In genomic region chr16:67326472-67327309, GRCh38 we compare ENCODE assay signal across 1 cellular context.
TF ChIP-seq lines count a peak whose summit lies in the region.

Gene KCTD19, minus strand, starts transcription at chr16:67326741. Its CDS starts 34 bp downstream, at chr16:67326707.
Gene LRRC36, plus strand, starts transcription at chr16:67326815. Its CDS starts 48 bp downstream, at chr16:67326863.

TF ChIP-seq in HepG2, 621 proteins besides CTCF, POLR2A, EP300 and RAD21 (continued from another document and continues in another):
- TF ChIP-seq ZNF430 (CRISPR knock-in tag; IDR thresholded peaks at IDR 0.05) (0 out of 2 replicates have a peak, but pooled peaks have one; percentile 38), ZBTB43 (CRISPR knock-in tag; conservative IDR thresholded peaks at IDR 0.05) (peak; percentile 61; the same call in 1 of the 2 replicates), SMAD9 (CRISPR knock-in tag; IDR thresholded peaks at IDR 0.05) (no peak), ZNF367 (CRISPR knock-in tag; IDR thresholded peaks at IDR 0.05; ENCODE audit: borderline replicate concordance) (0 out of 2 replicates have a peak, but pooled peaks have one; percentile 37), ZNF7 (CRISPR knock-in tag; IDR thresholded peaks at IDR 0.05) (no peak), KLF6 (CRISPR knock-in tag; IDR thresholded peaks at IDR 0.05) (no peak), HCFC1 (IDR thresholded peaks at IDR 0.05; ENCODE audit: low read depth, low read length) (no peak), DR1 (CRISPR knock-in tag; IDR thresholded peaks at IDR 0.05) (peak; percentile 30; the same call in 1 of the 2 replicates), MIXL1 (CRISPR knock-in tag; IDR thresholded peaks at IDR 0.05) (no peak), JUN (CRISPR knock-in tag; IDR thresholded peaks at IDR 0.05) (no peak), ZNF780A (CRISPR knock-in tag; IDR thresholded peaks at IDR 0.05) (no peak), ZNF20 (CRISPR knock-in tag; IDR thresholded peaks at IDR 0.05) (no peak), ZSCAN12 (CRISPR knock-in tag; IDR thresholded peaks at IDR 0.05) (no peak), ZNF782 (CRISPR knock-in tag; IDR thresholded peaks at IDR 0.05; ENCODE audit: borderline replicate concordance) (no peak), FOXP1 (IDR thresholded peaks at IDR 0.05) (no peak), FOXP1 (CRISPR knock-in tag; IDR thresholded peaks at IDR 0.05) (no peak), GFI1 (CRISPR knock-in tag; IDR thresholded peaks at IDR 0.05; ENCODE audit: borderline replicate concordance) (no peak), ETV5 (CRISPR knock-in tag; IDR thresholded peaks at IDR 0.05; ENCODE audit: borderline replicate concordance) (no peak), ZFAT (CRISPR knock-in tag; conservative IDR thresholded peaks at IDR 0.05) (no peak), ZNF547 (CRISPR knock-in tag; IDR thresholded peaks at IDR 0.05) (no peak), CBX2 (IDR thresholded peaks at IDR 0.05; ENCODE audit: low read depth, low read length) (no peak), CBX2 (CRISPR knock-in tag; IDR thresholded peaks at IDR 0.05; ENCODE audit: low read depth) (no peak), ATF1 (CRISPR knock-in tag; IDR thresholded peaks at IDR 0.05) (no peak)
- TF ChIP-seq, protein P1, sequence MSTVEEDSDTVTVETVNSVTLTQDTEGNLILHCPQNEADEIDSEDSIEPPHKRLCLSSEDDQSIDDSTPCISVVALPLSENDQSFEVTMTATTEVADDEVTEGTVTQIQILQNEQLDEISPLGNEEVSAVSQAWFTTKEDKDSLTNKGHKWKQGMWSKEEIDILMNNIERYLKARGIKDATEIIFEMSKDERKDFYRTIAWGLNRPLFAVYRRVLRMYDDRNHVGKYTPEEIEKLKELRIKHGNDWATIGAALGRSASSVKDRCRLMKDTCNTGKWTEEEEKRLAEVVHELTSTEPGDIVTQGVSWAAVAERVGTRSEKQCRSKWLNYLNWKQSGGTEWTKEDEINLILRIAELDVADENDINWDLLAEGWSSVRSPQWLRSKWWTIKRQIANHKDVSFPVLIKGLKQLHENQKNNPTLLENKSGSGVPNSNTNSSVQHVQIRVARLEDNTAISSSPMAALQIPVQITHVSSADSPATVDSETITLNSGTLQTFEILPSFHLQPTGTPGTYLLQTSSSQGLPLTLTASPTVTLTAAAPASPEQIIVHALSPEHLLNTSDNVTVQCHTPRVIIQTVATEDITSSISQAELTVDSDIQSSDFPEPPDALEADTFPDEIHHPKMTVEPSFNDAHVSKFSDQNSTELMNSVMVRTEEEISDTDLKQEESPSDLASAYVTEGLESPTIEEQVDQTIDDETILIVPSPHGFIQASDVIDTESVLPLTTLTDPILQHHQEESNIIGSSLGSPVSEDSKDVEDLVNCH (CRISPR knock-in tag; IDR thresholded peaks at IDR 0.05) = no peak
- TF ChIP-seq, protein P2, sequence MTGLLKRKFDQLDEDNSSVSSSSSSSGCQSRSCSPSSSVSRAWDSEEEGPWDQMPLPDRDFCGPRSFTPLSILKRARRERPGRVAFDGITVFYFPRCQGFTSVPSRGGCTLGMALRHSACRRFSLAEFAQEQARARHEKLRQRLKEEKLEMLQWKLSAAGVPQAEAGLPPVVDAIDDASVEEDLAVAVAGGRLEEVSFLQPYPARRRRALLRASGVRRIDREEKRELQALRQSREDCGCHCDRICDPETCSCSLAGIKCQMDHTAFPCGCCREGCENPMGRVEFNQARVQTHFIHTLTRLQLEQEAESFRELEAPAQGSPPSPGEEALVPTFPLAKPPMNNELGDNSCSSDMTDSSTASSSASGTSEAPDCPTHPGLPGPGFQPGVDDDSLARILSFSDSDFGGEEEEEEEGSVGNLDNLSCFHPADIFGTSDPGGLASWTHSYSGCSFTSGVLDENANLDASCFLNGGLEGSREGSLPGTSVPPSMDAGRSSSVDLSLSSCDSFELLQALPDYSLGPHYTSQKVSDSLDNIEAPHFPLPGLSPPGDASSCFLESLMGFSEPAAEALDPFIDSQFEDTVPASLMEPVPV (CRISPR knock-in tag; IDR thresholded peaks at IDR 0.05) = no peak
- TF ChIP-seq, protein P3, sequence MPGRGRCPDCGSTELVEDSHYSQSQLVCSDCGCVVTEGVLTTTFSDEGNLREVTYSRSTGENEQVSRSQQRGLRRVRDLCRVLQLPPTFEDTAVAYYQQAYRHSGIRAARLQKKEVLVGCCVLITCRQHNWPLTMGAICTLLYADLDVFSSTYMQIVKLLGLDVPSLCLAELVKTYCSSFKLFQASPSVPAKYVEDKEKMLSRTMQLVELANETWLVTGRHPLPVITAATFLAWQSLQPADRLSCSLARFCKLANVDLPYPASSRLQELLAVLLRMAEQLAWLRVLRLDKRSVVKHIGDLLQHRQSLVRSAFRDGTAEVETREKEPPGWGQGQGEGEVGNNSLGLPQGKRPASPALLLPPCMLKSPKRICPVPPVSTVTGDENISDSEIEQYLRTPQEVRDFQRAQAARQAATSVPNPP (CRISPR knock-in tag; IDR thresholded peaks at IDR 0.05) = peak; percentile 49; the same call in 1 of the 2 replicates
- TF ChIP-seq, protein P4, sequence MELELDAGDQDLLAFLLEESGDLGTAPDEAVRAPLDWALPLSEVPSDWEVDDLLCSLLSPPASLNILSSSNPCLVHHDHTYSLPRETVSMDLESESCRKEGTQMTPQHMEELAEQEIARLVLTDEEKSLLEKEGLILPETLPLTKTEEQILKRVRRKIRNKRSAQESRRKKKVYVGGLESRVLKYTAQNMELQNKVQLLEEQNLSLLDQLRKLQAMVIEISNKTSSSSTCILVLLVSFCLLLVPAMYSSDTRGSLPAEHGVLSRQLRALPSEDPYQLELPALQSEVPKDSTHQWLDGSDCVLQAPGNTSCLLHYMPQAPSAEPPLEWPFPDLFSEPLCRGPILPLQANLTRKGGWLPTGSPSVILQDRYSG (CRISPR knock-in tag; IDR thresholded peaks at IDR 0.05) = no peak
- TF ChIP-seq, protein P5, sequence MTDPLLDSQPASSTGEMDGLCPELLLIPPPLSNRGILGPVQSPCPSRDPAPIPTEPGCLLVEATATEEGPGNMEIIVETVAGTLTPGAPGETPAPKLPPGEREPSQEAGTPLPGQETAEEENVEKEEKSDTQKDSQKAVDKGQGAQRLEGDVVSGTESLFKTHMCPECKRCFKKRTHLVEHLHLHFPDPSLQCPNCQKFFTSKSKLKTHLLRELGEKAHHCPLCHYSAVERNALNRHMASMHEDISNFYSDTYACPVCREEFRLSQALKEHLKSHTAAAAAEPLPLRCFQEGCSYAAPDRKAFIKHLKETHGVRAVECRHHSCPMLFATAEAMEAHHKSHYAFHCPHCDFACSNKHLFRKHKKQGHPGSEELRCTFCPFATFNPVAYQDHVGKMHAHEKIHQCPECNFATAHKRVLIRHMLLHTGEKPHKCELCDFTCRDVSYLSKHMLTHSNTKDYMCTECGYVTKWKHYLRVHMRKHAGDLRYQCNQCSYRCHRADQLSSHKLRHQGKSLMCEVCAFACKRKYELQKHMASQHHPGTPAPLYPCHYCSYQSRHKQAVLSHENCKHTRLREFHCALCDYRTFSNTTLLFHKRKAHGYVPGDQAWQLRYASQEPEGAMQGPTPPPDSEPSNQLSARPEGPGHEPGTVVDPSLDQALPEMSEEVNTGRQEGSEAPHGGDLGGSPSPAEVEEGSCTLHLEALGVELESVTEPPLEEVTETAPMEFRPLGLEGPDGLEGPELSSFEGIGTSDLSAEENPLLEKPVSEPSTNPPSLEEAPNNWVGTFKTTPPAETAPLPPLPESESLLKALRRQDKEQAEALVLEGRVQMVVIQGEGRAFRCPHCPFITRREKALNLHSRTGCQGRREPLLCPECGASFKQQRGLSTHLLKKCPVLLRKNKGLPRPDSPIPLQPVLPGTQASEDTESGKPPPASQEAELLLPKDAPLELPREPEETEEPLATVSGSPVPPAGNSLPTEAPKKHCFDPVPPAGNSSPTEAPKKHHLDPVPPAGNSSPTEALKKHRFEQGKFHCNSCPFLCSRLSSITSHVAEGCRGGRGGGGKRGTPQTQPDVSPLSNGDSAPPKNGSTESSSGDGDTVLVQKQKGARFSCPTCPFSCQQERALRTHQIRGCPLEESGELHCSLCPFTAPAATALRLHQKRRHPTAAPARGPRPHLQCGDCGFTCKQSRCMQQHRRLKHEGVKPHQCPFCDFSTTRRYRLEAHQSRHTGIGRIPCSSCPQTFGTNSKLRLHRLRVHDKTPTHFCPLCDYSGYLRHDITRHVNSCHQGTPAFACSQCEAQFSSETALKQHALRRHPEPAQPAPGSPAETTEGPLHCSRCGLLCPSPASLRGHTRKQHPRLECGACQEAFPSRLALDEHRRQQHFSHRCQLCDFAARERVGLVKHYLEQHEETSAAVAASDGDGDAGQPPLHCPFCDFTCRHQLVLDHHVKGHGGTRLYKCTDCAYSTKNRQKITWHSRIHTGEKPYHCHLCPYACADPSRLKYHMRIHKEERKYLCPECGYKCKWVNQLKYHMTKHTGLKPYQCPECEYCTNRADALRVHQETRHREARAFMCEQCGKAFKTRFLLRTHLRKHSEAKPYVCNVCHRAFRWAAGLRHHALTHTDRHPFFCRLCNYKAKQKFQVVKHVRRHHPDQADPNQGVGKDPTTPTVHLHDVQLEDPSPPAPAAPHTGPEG (CRISPR knock-in tag; IDR thresholded peaks at IDR 0.05) = no peak
- TF ChIP-seq, protein P6, sequence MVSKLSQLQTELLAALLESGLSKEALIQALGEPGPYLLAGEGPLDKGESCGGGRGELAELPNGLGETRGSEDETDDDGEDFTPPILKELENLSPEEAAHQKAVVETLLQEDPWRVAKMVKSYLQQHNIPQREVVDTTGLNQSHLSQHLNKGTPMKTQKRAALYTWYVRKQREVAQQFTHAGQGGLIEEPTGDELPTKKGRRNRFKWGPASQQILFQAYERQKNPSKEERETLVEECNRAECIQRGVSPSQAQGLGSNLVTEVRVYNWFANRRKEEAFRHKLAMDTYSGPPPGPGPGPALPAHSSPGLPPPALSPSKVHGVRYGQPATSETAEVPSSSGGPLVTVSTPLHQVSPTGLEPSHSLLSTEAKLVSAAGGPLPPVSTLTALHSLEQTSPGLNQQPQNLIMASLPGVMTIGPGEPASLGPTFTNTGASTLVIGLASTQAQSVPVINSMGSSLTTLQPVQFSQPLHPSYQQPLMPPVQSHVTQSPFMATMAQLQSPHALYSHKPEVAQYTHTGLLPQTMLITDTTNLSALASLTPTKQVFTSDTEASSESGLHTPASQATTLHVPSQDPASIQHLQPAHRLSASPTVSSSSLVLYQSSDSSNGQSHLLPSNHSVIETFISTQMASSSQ (IDR thresholded peaks at IDR 0.05; ENCODE audit: low read depth) = no peak
- TF ChIP-seq, protein P6 (CRISPR knock-in tag; IDR thresholded peaks at IDR 0.05; ENCODE audit: borderline replicate concordance) = 0 out of 2 replicates have a peak, but pooled peaks have one; percentile 28
- TF ChIP-seq, protein P7, sequence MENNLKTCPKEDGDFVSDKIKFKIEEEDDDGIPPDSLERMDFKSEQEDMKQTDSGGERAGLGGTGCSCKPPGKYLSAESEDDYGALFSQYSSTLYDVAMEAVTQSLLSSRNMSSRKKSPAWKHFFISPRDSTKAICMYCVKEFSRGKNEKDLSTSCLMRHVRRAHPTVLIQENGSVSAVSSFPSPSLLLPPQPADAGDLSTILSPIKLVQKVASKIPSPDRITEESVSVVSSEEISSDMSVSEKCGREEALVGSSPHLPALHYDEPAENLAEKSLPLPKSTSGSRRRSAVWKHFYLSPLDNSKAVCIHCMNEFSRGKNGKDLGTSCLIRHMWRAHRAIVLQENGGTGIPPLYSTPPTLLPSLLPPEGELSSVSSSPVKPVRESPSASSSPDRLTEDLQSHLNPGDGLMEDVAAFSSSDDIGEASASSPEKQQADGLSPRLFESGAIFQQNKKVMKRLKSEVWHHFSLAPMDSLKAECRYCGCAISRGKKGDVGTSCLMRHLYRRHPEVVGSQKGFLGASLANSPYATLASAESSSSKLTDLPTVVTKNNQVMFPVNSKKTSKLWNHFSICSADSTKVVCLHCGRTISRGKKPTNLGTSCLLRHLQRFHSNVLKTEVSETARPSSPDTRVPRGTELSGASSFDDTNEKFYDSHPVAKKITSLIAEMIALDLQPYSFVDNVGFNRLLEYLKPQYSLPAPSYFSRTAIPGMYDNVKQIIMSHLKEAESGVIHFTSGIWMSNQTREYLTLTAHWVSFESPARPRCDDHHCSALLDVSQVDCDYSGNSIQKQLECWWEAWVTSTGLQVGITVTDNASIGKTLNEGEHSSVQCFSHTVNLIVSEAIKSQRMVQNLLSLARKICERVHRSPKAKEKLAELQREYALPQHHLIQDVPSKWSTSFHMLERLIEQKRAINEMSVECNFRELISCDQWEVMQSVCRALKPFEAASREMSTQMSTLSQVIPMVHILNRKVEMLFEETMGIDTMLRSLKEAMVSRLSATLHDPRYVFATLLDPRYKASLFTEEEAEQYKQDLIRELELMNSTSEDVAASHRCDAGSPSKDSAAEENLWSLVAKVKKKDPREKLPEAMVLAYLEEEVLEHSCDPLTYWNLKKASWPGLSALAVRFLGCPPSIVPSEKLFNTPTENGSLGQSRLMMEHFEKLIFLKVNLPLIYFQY (CRISPR knock-in tag; IDR thresholded peaks at IDR 0.05; ENCODE audit: borderline replicate concordance) = no peak
- TF ChIP-seq, protein P8, sequence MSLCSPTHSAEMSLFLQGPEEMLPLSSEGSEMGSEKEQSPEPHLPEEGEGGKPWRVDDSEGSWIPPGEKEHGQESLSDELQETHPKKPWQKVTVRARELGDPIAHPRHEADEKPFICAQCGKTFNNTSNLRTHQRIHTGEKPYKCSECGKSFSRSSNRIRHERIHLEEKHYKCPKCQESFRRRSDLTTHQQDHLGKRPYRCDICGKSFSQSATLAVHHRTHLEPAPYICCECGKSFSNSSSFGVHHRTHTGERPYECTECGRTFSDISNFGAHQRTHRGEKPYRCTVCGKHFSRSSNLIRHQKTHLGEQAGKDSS (CRISPR knock-in tag; IDR thresholded peaks at IDR 0.05; ENCODE audit: borderline replicate concordance, low read depth) = peak; percentile 70; the same call in 1 of the 2 replicates
